In the genomic region with DNA sequence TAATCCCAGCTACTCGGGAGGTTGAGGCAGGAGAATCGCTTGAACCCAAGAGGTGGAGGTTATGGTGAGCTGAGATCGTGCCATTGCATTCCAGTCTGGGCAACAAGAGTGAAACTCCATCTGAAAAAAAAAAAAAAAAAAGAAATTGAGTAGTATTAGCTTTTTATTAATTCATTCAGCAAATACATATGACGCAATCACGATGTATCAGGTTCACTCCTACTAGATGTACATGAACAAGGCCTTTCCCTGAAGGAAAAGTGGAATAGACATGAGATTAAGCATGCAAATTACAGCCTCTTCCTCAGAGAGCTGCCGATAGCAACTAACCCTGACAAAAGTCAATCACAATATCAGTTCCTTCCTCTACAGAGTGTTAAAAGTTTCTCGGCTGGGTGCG, we compare ENCODE assay signal across 25 cellular contexts. TPM values are rescaled to one million over a fixed set of nuclear protein-coding genes. Genes with fewer than 3 reads are reported as not detected.
DNase-seq lines count a peak whose midpoint lies in the region; ATAC-seq, FAIRE-seq and TF ChIP-seq lines count a peak whose summit lies in the region.
"Had no signal": no experiment of that assay in that cellular context is flagged by ENCODE, and none has a peak within 500 bp of the region (broad histone marks: within the 10 kb centered on the region; RNA-seq: fewer than 3 reads in every experiment).

No MANE protein-coding gene starts in this region.

- peaks cover 15% of the 10 kb centered on the region for H3K4me1 Mint-ChIP-seq in activated T-helper 1 cell treated with anti-CD3 and anti-CD28 coated beads, Interleukin-12 subunit alpha, Interleukin-12 subunit beta, Interleukin-2, Interleukin-4 antibody, amounts not matched to agents 30 ng/mL and 10 ng/mL and 1 ng/mL, durations not matched to agents 14 hours and 24 hours and 36 hours (ENCODE audit: low read depth)
- H3K4me1 Mint-ChIP-seq in natural killer cell treated with Interleukin-12 subunit alpha and Interleukin-12 subunit beta and Interleukin-15 and Interleukin-18, amount 100 ng/mL, for 72 hours (ENCODE audit: low read depth in 2 of 2): peaks cover 0 to 3% of the 10 kb centered on the region in 2 donors
- peaks cover 10% of the 10 kb centered on the region for H3K4me1 Mint-ChIP-seq in HFFc6 (ENCODE audit: low read depth)
- H3K4me1 Mint-ChIP-seq: GM23338 had no signal

- DNase-seq in IMR-90: no peak
- DNase-seq in K562 (ENCODE audit: extremely low read depth in 1 of 4, low spot score in 3 of 4): no peak
- DNase-seq in stimulated activated CD4-positive, alpha-beta T cell treated with anti-CD3 and anti-CD28 coated beads, Interleukin-12 subunit alpha, Interleukin-12 subunit beta, amount 100 ng/mL, for 4 hours: no peak
- DNase-seq in activated T-helper 1 cell treated with anti-CD3 and anti-CD28 coated beads, Interleukin-12 subunit alpha, Interleukin-12 subunit beta, Interleukin-2, Interleukin-4 antibody, amounts not matched to agents 30 ng/mL and 10 ng/mL and 1 ng/mL, durations not matched to agents 14 hours and 24 hours and 36 hours (ENCODE audit: low spot score): no peak
- DNase-seq in natural killer cell treated with Interleukin-12 subunit alpha and Interleukin-12 subunit beta and Interleukin-15 and Interleukin-18, amount 100 ng/mL, for 72 hours (ENCODE audit: low spot score): no peak
- no peak for DNase-seq in HFFc6
- DNase-seq: ACHN; BE2C; Caco-2; CD4-positive, alpha-beta T cell; DMS153; DMS79; GDM1; H7; KBM-7 had no signal

- no peak overlapping the region for H2BK15ac ChIP-seq in IMR-90 (ENCODE audit: low read depth, low read length)

- TF ChIP-seq EP300 in Ishikawa (IDR thresholded peaks at IDR 0.05; ENCODE audit: borderline replicate concordance) (no peak), K562 (IDR thresholded peaks at IDR 0.05; ENCODE audit: low read length) (no peak)

- no peak overlapping the region for H3K27ac Mint-ChIP-seq in activated T-helper 1 cell treated with anti-CD3 and anti-CD28 coated beads, Interleukin-12 subunit alpha, Interleukin-12 subunit beta, Interleukin-2, Interleukin-4 antibody, amounts not matched to agents 30 ng/mL and 10 ng/mL and 1 ng/mL, durations not matched to agents 14 hours and 24 hours and 36 hours
- no peak overlapping the region for H3K27ac Mint-ChIP-seq in natural killer cell treated with Interleukin-12 subunit alpha and Interleukin-12 subunit beta and Interleukin-15 and Interleukin-18, amount 100 ng/mL, for 72 hours
- H3K27ac Mint-ChIP-seq in HFFc6: no peak overlapping the region
- H3K27ac Mint-ChIP-seq: CD4-positive, alpha-beta T cell; GM23338 had no signal

- H3K4me3 Mint-ChIP-seq in activated T-helper 1 cell treated with anti-CD3 and anti-CD28 coated beads, Interleukin-12 subunit alpha, Interleukin-12 subunit beta, Interleukin-2, Interleukin-4 antibody, amounts not matched to agents 30 ng/mL and 10 ng/mL and 1 ng/mL, durations not matched to agents 14 hours and 24 hours and 36 hours: no peak overlapping the region
- no peak overlapping the region for H3K4me3 Mint-ChIP-seq in natural killer cell treated with Interleukin-12 subunit alpha and Interleukin-12 subunit beta and Interleukin-15 and Interleukin-18, amount 100 ng/mL, for 72 hours
- no peak overlapping the region for H3K4me3 Mint-ChIP-seq in HFFc6
- H3K4me3 Mint-ChIP-seq: CD4-positive, alpha-beta T cell; GM23338 had no signal

- ATAC-seq in IMR-90 (ENCODE audit: low read depth) (no peak), K562 (no peak), esophagus mucosa (peak; percentile 15)
- ATAC-seq in natural killer cell treated with Interleukin-12 subunit alpha and Interleukin-12 subunit beta and Interleukin-15 and Interleukin-18, amount 100 ng/mL, for 72 hours: no peak
- ATAC-seq: GM23338, HCT116 had no signal

- H3K9me3 ChIP-seq in IMR-90 (ENCODE audit: control insufficient read depth, insufficient read depth, low read length): no peaks in the 10 kb centered on the region
- H3K9me3 ChIP-seq in K562 (replicated peaks; ENCODE audit: control insufficient read depth, insufficient read depth, low read depth, low read length): no peaks in the 10 kb centered on the region
- H3K9me3 ChIP-seq: BE2C, Caco-2 had no signal

- H3K27me3 Mint-ChIP-seq in activated T-helper 1 cell treated with anti-CD3 and anti-CD28 coated beads, Interleukin-12 subunit alpha, Interleukin-12 subunit beta, Interleukin-2, Interleukin-4 antibody, amounts not matched to agents 30 ng/mL and 10 ng/mL and 1 ng/mL, durations not matched to agents 14 hours and 24 hours and 36 hours (ENCODE audit: insufficient read depth): no peaks in the 10 kb centered on the region
- H3K27me3 Mint-ChIP-seq in natural killer cell treated with Interleukin-12 subunit alpha and Interleukin-12 subunit beta and Interleukin-15 and Interleukin-18, amount 100 ng/mL, for 72 hours: no peaks in the 10 kb centered on the region
- H3K27me3 Mint-ChIP-seq in HFFc6 (ENCODE audit: insufficient read depth): no peaks in the 10 kb centered on the region; the same call in 1 of the 2 replicates
- H3K27me3 Mint-ChIP-seq: CD4-positive, alpha-beta T cell had no signal

- no peak overlapping the region for H2BK5ac ChIP-seq in IMR-90 (ENCODE audit: low read depth, low read length, poor library complexity, severe bottlenecking)

- H2AK9ac ChIP-seq in IMR-90 (replicated peaks; ENCODE audit: low read depth, low read length, poor library complexity): no peak overlapping the region

- CTCF ChIA-PET in IMR-90 (lab: Yijun Ruan, JAX): no interaction called here
- CTCF ChIA-PET in K562 (lab: Yijun Ruan, JAX; ENCODE audit: low intra/inter-chr PET ratio): no interaction called here

- H3K4me1 ChIP-seq in IMR-90 (ENCODE audit: control insufficient read depth, insufficient read depth, low read length): peaks cover 2% of the 10 kb centered on the region; the same call in 1 of the 2 replicates
- H3K4me1 ChIP-seq in K562 (replicated peaks in 1 of 2; ENCODE audit: control insufficient read depth in 2 of 2, insufficient read depth in 2 of 2, low read length in 2 of 2): no peaks in the 10 kb centered on the region
- H3K4me1 ChIP-seq: BE2C, Caco-2 had no signal

- peaks cover 19 to 28% of the 10 kb centered on the region in 2 experiments for H3K79me1 ChIP-seq in IMR-90 (ENCODE audit: low read depth in 1 of 2, low read length in 2 of 2)

- H3K56ac ChIP-seq in IMR-90 (ENCODE audit: extremely low read depth, insufficient read depth, low read length): no peak overlapping the region

- H2BK20ac ChIP-seq in IMR-90 (ENCODE audit: low read depth, low read length): no peak overlapping the region

- H3K27ac ChIP-seq in IMR-90 (ENCODE audit: insufficient read depth, low read length): no peak overlapping the region
- no peak overlapping the region for H3K27ac ChIP-seq in K562 (ENCODE audit: extremely low read depth, low read depth, low read length)
- H3K27ac ChIP-seq: C4-2B had no signal

- H3K4me2 ChIP-seq in IMR-90 (ENCODE audit: low read depth, low read length) (no peak overlapping the region), K562 (ENCODE audit: insufficient read depth, low read length) (no peak overlapping the region)
- H3K4me2 ChIP-seq: GM23338 had no signal

- H3K9ac ChIP-seq in IMR-90 (ENCODE audit: low read depth, low read length) (no peak overlapping the region), K562 (ENCODE audit: insufficient read depth in 1 of 2, low read depth in 2 of 2, low read length in 2 of 2) (no peak overlapping the region)

- no peak for FAIRE-seq in K562 (lab: Jason Lieb, UNC)
- FAIRE-seq: A204.1, D721Med, GM12892, GM18507, HTR-8/SVneo had no signal

- no peak for TF ChIP-seq RAD21 in IMR-90 (IDR thresholded peaks at IDR 0.05; ENCODE audit: low read length)
- TF ChIP-seq RAD21 in Ishikawa (IDR thresholded peaks at IDR 0.05; ENCODE audit: low read depth): no peak
- TF ChIP-seq RAD21 in K562 (CRISPR knock-in tag; conservative IDR thresholded peaks at IDR 0.05 in 1 of 2, IDR thresholded peaks at IDR 0.05 in 1 of 2): no peak

- H4K91ac ChIP-seq in IMR-90 (ENCODE audit: insufficient read depth, low read depth, low read length): no peak overlapping the region

- H3K79me2 ChIP-seq in K562 (ENCODE audit: control insufficient read depth, insufficient read depth, low read length): no peaks in the 10 kb centered on the region

- in situ Hi-C loops in IMR-90 (cut with MboI; ENCODE audit: low sequenced_read_pairs) (loop anchor here (25.0 kb wide), 1 partner anchor 637 kb away; no protein-coding TSS in a partner anchor), K562 (cut with MboI) (loop anchor here (25.0 kb wide), 1 partner anchor 362 kb away; the partner anchor contains the start of gene CBY2)

- peaks cover 39% of the 10 kb centered on the region for H3K36me3 Mint-ChIP-seq in activated T-helper 1 cell treated with anti-CD3 and anti-CD28 coated beads, Interleukin-12 subunit alpha, Interleukin-12 subunit beta, Interleukin-2, Interleukin-4 antibody, amounts not matched to agents 30 ng/mL and 10 ng/mL and 1 ng/mL, durations not matched to agents 14 hours and 24 hours and 36 hours (ENCODE audit: low read depth)
- peaks cover 7% of the 10 kb centered on the region for H3K36me3 Mint-ChIP-seq in natural killer cell treated with Interleukin-12 subunit alpha and Interleukin-12 subunit beta and Interleukin-15 and Interleukin-18, amount 100 ng/mL, for 72 hours
- H3K36me3 Mint-ChIP-seq in HFFc6 (ENCODE audit: low read depth): peaks cover 8% of the 10 kb centered on the region

- WGBS in IMR-90 (ENCODE audit: extremely low coverage in 2 of 2, insufficient read length in 1 of 2), 2 experiments: no CpG with 5 or more reads among the region's 8 CpGs
- 98% methylated on average over 7 of the region's 8 CpGs for WGBS in K562 (ENCODE audit: insufficient coverage, low coverage, missing lambda C conversion rate)

- dilution Hi-C loops in IMR-90 (cut with HindIII; ENCODE audit: low sequenced_read_pairs, unreplicated experiment): no loop called here

- H2BK120ac ChIP-seq in IMR-90 (ENCODE audit: low read depth, low read length): no peak overlapping the region

- H2AFZ ChIP-seq in IMR-90 (replicated peaks; ENCODE audit: low read length, poor library complexity): no peak overlapping the region
- no peak overlapping the region for H2AFZ ChIP-seq in K562 (ENCODE audit: low read depth, low read length)
- H2AFZ ChIP-seq: GM23338 had no signal

- no peak overlapping the region for H3K18ac ChIP-seq in IMR-90 (ENCODE audit: low read depth, low read length)

- H3K27me3 ChIP-seq in IMR-90 (ENCODE audit: control insufficient read depth, insufficient read depth, low read length) (no peaks in the 10 kb centered on the region), K562 (ENCODE audit: control insufficient read depth in 2 of 2, insufficient read depth in 2 of 2, low read length in 2 of 2) (no peaks in the 10 kb centered on the region)
- H3K27me3 ChIP-seq: BE2C had no signal

- TF ChIP-seq CTCF in IMR-90 (conservative IDR thresholded peaks at IDR 0.05; ENCODE audit: low read depth, low read length) (no peak), K562 (IDR thresholded peaks at IDR 0.05 in 2 of 3, conservative IDR thresholded peaks at IDR 0.05 in 1 of 3; ENCODE audit: insufficient read depth in 2 of 3, low read depth in 1 of 3, low read length in 3 of 3) (no peak), HFFc6 (IDR thresholded peaks at IDR 0.05) (no peak)

- no peak overlapping the region for H3K14ac ChIP-seq in IMR-90 (replicated peaks; ENCODE audit: low read depth, low read length)

- no peak overlapping the region for H3K23ac ChIP-seq in IMR-90 (ENCODE audit: low read depth, low read length)

- POLR2A ChIA-PET in IMR-90 (lab: Charles Lee; ENCODE audit: unreplicated experiment) (interaction anchor here (0.6 kb wide), 1 partner anchor 64 kb away, joined by 7 read pairs; no protein-coding TSS in a partner anchor), K562 (lab: Yijun Ruan, JAX) (no interaction called here)

- H3K9me3 Mint-ChIP-seq in activated T-helper 1 cell treated with anti-CD3 and anti-CD28 coated beads, Interleukin-12 subunit alpha, Interleukin-12 subunit beta, Interleukin-2, Interleukin-4 antibody, amounts not matched to agents 30 ng/mL and 10 ng/mL and 1 ng/mL, durations not matched to agents 14 hours and 24 hours and 36 hours: no peaks in the 10 kb centered on the region
- H3K9me3 Mint-ChIP-seq in natural killer cell treated with Interleukin-12 subunit alpha and Interleukin-12 subunit beta and Interleukin-15 and Interleukin-18, amount 100 ng/mL, for 72 hours: no peaks in the 10 kb centered on the region
- no peaks in the 10 kb centered on the region for H3K9me3 Mint-ChIP-seq in HFFc6
- H3K9me3 Mint-ChIP-seq: CD4-positive, alpha-beta T cell; GM23338 had no signal

- H4K8ac ChIP-seq in IMR-90 (ENCODE audit: low read depth in 2 of 2, low read length in 2 of 2): no peak overlapping the region

- intact Hi-C loops in IMR-90 (cut with micrococcal nuclease) (no loop called here), K562 (cut with micrococcal nuclease) (no loop called here)
- intact Hi-C loops in activated T-helper 1 cell treated with anti-CD3 and anti-CD28 coated beads, Interleukin-12 subunit alpha, Interleukin-12 subunit beta, Interleukin-2, Interleukin-4 antibody, amounts not matched to agents 30 ng/mL and 10 ng/mL and 1 ng/mL, durations not matched to agents 14 hours and 24 hours and 36 hours (cut with micrococcal nuclease): no loop called here

- H4K5ac ChIP-seq in IMR-90 (ENCODE audit: low read depth, low read length): no peak overlapping the region

- no peaks in the 10 kb centered on the region for H4K20me1 ChIP-seq in IMR-90 (ENCODE audit: insufficient read depth, low read length)
- no peaks in the 10 kb centered on the region for H4K20me1 ChIP-seq in K562 (replicated peaks; ENCODE audit: control insufficient read depth, insufficient read depth, low read length)

- H3K4me3 ChIP-seq in IMR-90 (ENCODE audit: insufficient read depth, low read depth, low read length) (no peak overlapping the region), K562 (no peak overlapping the region)
- H3K4me3 ChIP-seq: GM23338 had no signal

- H3K36me3 ChIP-seq in IMR-90 (ENCODE audit: control insufficient read depth, insufficient read depth, low read length): peaks cover 33% of the 10 kb centered on the region
- peaks cover 8% of the 10 kb centered on the region; the same call in 1 of the 3 replicates for H3K36me3 ChIP-seq in K562 (ENCODE audit: control insufficient read depth, insufficient read depth, low read length)
- H3K36me3 ChIP-seq: BE2C had no signal

- TF ChIP-seq POLR2A in IMR-90 (IDR thresholded peaks at IDR 0.05; ENCODE audit: low read depth, low read length) (no peak), K562 (conservative IDR thresholded peaks at IDR 0.05) (no peak)

- H3K4ac ChIP-seq in IMR-90 (ENCODE audit: low read depth, low read length): no peak overlapping the region

- no TSS peak for BruUV-seq in IMR-90 (replicated peaks; lab: Mats Ljungman, UMichigan)
- BruUV-seq in K562 (replicated peaks; lab: Mats Ljungman, UMichigan): no TSS peak

- H2AK5ac ChIP-seq in IMR-90 (ENCODE audit: low read depth, low read length): no peak overlapping the region

- no peaks in the 10 kb centered on the region for H3K9me1 ChIP-seq in IMR-90 (ENCODE audit: insufficient read depth, low read length)
- H3K9me1 ChIP-seq in K562 (ENCODE audit: control insufficient read depth, insufficient read depth, low read length): no peaks in the 10 kb centered on the region

RNA-seq across cellular contexts. Expression of gene TPT1, which starts 9.2 kb away (rescaled TPM):
- total RNA-seq in IMR-90 (2012; rRNA removed): 1,663 and 1,699 TPM in 2 replicates
- polyA plus RNA-seq in IMR-90 (2012; rRNA removed): 2,407 and 2,665 TPM in 2 replicates
- polyA plus RNA-seq in IMR-90 (2012; cell fraction: cytosol; rRNA removed): 1,735 and 3,996 TPM in 2 replicates
- polyA plus RNA-seq in IMR-90 (2012; cell fraction: nucleus; rRNA removed; ENCODE audit: low replicate concordance): 731 and 1,213 TPM in 2 replicates
- 149 and 287 TPM in 2 replicates for total RNA-seq in K562 (2011; cell fraction: chromatin; rRNA removed; ENCODE audit: low replicate concordance)
- total RNA-seq in K562 (2011; cell fraction: nucleolus; rRNA removed): 162 and 165 TPM in 2 replicates
- total RNA-seq in K562 (2011; cell fraction: nucleoplasm; rRNA removed): 289 and 732 TPM in 2 replicates
- 658 and 687 TPM in 2 replicates for total RNA-seq in K562 (2014; rRNA removed)
- 1,890 and 2,065 TPM in 2 replicates for total RNA-seq in K562 (2014; rRNA removed; fragmentation: Illumina TruSeq; extraction: Trizol)
- 1,896 and 1,906 TPM in 2 replicates for total RNA-seq in K562 (2015; rRNA removed; fragmentation: Illumina TruSeq; extraction: Trizol)
- 1,201 and 1,281 TPM in 2 replicates for total RNA-seq in K562 (2021)
- 2,188 and 2,403 TPM in 2 replicates for polyA plus RNA-seq in K562 (2011; rRNA removed)
- 605 and 1,162 TPM in 2 replicates for polyA plus RNA-seq in K562 (2011; cell fraction: cytosol; rRNA removed)
- polyA plus RNA-seq in K562 (2011; cell fraction: nucleus; rRNA removed): 271 and 513 TPM in 2 replicates
- polyA plus RNA-seq in K562 (2012): 2,006 and 3,546 TPM in 2 replicates
- 2,213 and 2,508 TPM in 2 replicates for polyA plus RNA-seq in K562 (2014; fragmentation: Illumina TruSeq; extraction: Trizol)
- 100 to 1,000 TPM; 602 to 615 TPM for polyA plus RNA-seq in K562 (2014; fragmentation: Nextera tagmentation; extraction: Ambion mirVana)
- 1,757 and 1,784 TPM in 2 replicates for polyA plus RNA-seq in K562 (2014; rRNA removed)
- 1,164 and 1,375 TPM in 2 replicates for polyA minus RNA-seq in K562 (2011; rRNA and poly(A)+ RNA removed)
- polyA minus RNA-seq in K562 (2011; cell fraction: cytosol; rRNA and poly(A)+ RNA removed): 434 and 456 TPM in 2 replicates
- 125 and 222 TPM in 2 replicates for polyA minus RNA-seq in K562 (2011; cell fraction: nucleus; rRNA and poly(A)+ RNA removed)
- 4,303 TPM for total RNA-seq in esophagus mucosa
- 2,353 and 2,360 TPM in 2 replicates for total RNA-seq in activated T-helper 1 cell treated with anti-CD3 and anti-CD28 coated beads, Interleukin-12 subunit alpha, Interleukin-12 subunit beta, Interleukin-2, Interleukin-4 antibody, amounts not matched to agents 30 ng/mL and 10 ng/mL and 1 ng/mL, durations not matched to agents 14 hours and 24 hours and 36 hours
- total RNA-seq in natural killer cell treated with Interleukin-12 subunit alpha and Interleukin-12 subunit beta and Interleukin-15 and Interleukin-18, amount 100 ng/mL, for 72 hours: 1,000 to 10,000 TPM; 1,832 to 3,365 TPM
- total RNA-seq in HFFc6 (2021; fragmentation: NEBNext Ultra II Directional; extraction: Animal tissue kit (Norgen Biotek cat#: 25700)): 1,000 to 10,000 TPM; 2,421 to 2,688 (median 2,563) TPM
